Comparison of ENCODE assay signal across 25 cellular contexts in the genomic region with DNA sequence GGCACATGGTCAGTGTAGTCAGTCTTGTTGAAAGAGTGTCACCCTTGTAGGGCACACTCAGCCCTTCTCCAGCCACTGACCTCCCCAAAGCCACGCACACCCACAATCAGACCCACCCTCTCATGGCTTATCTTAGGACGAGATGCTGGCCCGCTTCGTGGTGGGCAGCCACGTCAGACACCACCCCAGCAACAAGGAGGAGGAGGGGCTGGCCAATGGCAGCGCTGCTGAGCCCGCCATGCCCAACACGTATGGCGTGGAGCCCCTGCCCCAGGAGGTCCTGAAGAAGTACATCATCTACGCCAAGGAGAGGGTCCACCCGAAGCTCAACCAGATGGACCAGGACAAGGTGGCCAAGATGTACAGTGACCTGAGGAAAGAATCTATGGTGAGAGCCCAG.
"Had no signal": no experiment of that assay in that cellular context is flagged by ENCODE, and none has a peak within 500 bp of the region (broad histone marks: within the 10 kb centered on the region; RNA-seq: fewer than 3 reads in every experiment).

No MANE protein-coding gene starts in this region.

- H3K9me3 ChIP-seq: SJSA1 had no signal

- H3K4me3 ChIP-seq: cardiac muscle cell, SJSA1 had no signal

- H3K36me3 ChIP-seq: brain microvascular endothelial cell had no signal

- DNase-seq: activated B cell treated with CpG ODN at 0.5 μM for 24 hours; activated CD4-positive, alpha-beta memory T cell treated with anti-CD3 and anti-CD28 coated beads for 36 hours; activated CD4-positive, alpha-beta T cell treated with anti-CD3 and anti-CD28 coated beads for 1 hour; activated CD4-positive, alpha-beta T cell treated with anti-CD3 and anti-CD28 coated beads, Interleukin-2, amount 10 ng/mL, durations not matched to agents 24 days and 14 days; activated CD8-positive, alpha-beta memory T cell treated with anti-CD3 and anti-CD28 coated beads for 24 hours; activated effector memory CD4-positive, alpha-beta T cell treated with anti-CD3 and anti-CD28 coated beads, Interleukin-2, amount 50 U/mL, for 16 hours; activated naive CD4-positive, alpha-beta T cell treated with anti-CD3 and anti-CD28 coated beads, Interleukin-2, amount 50 U/mL, for 16 hours; activated T-cell treated with anti-CD3 and anti-CD28 coated beads, Interleukin-2, amount 50 U/mL, for 4 hours; brain microvascular endothelial cell; MM.1S; NCI-H1105; NCI-H1436; NCI-H1694 treated with DMSO at 0.1 percent for 48 hours; NCI-H2029 treated with DMSO at 0.1 percent for 48 hours; NCI-H510A treated with DMSO at 0.1 percent for 48 hours; NCI-H69; PC-3; SHP77; SW 1271; T1000 had no signal

- H3K4me1 Mint-ChIP-seq: activated B cell treated with CpG ODN at 0.5 μM for 24 hours had no signal

- H3K4me1 ChIP-seq: SJSA1 had no signal

- H3K4me3 Mint-ChIP-seq: activated B cell treated with CpG ODN at 0.5 μM for 24 hours; activated CD4-positive, alpha-beta memory T cell treated with anti-CD3 and anti-CD28 coated beads for 36 hours; activated CD4-positive, alpha-beta T cell treated with anti-CD3 and anti-CD28 coated beads, Interleukin-2, amount 10 ng/mL, durations not matched to agents 24 days and 14 days; activated T-cell treated with anti-CD3 and anti-CD28 coated beads, Interleukin-2, amount 50 U/mL, for 4 hours had no signal

- H3K27me3 Mint-ChIP-seq: activated B cell treated with CpG ODN at 0.5 μM for 24 hours; activated CD4-positive, alpha-beta memory T cell treated with anti-CD3 and anti-CD28 coated beads for 36 hours; activated CD4-positive, alpha-beta T cell treated with anti-CD3 and anti-CD28 coated beads, Interleukin-2, amount 10 ng/mL, durations not matched to agents 24 days and 14 days had no signal

- H3K27ac Mint-ChIP-seq: activated B cell treated with CpG ODN at 0.5 μM for 24 hours; activated CD4-positive, alpha-beta memory T cell treated with anti-CD3 and anti-CD28 coated beads for 36 hours had no signal

- ATAC-seq: activated T-cell treated with anti-CD3 and anti-CD28 coated beads, Interleukin-2, amount 50 U/mL, for 4 hours; PC-3; SK-N-SH treated with all-trans-retinoic acid at 6 μM for 48 hours had no signal

- H3K27me3 ChIP-seq: brain microvascular endothelial cell, cardiac muscle cell, SJSA1 had no signal

- H3K27ac ChIP-seq: brain microvascular endothelial cell, cardiac muscle cell, SJSA1 had no signal

- H3K9me3 Mint-ChIP-seq: activated B cell treated with CpG ODN at 0.5 μM for 24 hours; activated CD4-positive, alpha-beta memory T cell treated with anti-CD3 and anti-CD28 coated beads for 36 hours; activated CD4-positive, alpha-beta T cell treated with anti-CD3 and anti-CD28 coated beads, Interleukin-2, amount 10 ng/mL, durations not matched to agents 24 days and 14 days; activated T-cell treated with anti-CD3 and anti-CD28 coated beads, Interleukin-2, amount 50 U/mL, for 4 hours had no signal

- FAIRE-seq: RCC 7860, TTC549 had no signal
